18 cellular contexts compared by ENCODE assay signal in the genomic region with DNA sequence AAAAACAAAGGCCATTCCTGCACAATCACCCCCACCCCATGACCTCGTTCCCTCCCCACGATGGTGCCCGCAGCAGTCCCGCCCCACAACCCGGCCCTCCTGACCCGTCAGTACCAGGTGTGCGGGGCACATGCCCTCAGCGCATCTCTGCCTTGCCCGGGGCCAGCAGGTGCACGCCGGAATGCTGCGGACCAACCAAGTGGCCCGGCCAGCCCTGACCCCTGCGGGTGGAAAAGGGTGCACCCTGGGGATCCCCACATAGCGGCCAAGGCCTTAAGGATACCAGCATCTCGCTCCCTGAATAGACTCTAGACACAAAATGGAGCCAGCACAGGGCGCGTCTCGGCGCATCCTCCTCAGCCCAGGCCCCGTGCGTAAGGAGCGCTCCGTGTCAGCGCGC. TPM values are rescaled to one million over a fixed set of nuclear protein-coding genes. Genes with fewer than 3 reads are reported as not detected.
"Had no signal": no experiment of that assay in that cellular context is flagged by ENCODE, and none has a peak within 500 bp of the region (broad histone marks: within the 10 kb centered on the region; RNA-seq: fewer than 3 reads in every experiment).

No MANE protein-coding gene starts in this region.

- H3K27ac Mint-ChIP-seq: neural progenitor cell had no signal

- ATAC-seq: gastroesophageal sphincter, left colon had no signal

- H3K4me3 Mint-ChIP-seq: neural progenitor cell had no signal

- DNase-seq: activated CD4-positive, alpha-beta T cell treated with anti-CD3 and anti-CD28 coated beads, Interleukin-2, amount 50 U/mL, for 48 hours; activated CD4-positive, CD25-positive, alpha-beta regulatory T cell treated with anti-CD3 and anti-CD28 coated beads, Interleukin-2, amount 50 U/mL, for 72 hours; activated T-cell treated with anti-CD3 and anti-CD28 coated beads, Interleukin-2, amount 50 U/mL, for 48 hours; central memory CD4-positive, alpha-beta T cell; colonic mucosa; heart right ventricle; left colon; midbrain; ovary; sigmoid colon; stimulated activated CD4-positive, alpha-beta T cell treated with anti-CD3 and anti-CD28 coated beads, Interleukin-1b, Interleukin-23, amount 100 ng/mL, for 48 hours; T1000; thyroid gland; uterus had no signal

RNA-seq across cellular contexts. Expression of gene DRD1, which starts 40.3 kb away (rescaled TPM):
- total RNA-seq: lung microvascular endothelial cell, myocyte, sigmoid colon, thyroid gland had no signal
